In genomic region chr3:121295453-121295852, GRCh38 we compare ENCODE assay signal across 16 cellular contexts.
DNase-seq lines count a peak whose midpoint lies in the region; FAIRE-seq and TF ChIP-seq lines count a peak whose summit lies in the region.
"Had no signal": no experiment of that assay in that cellular context is flagged by ENCODE, and none has a peak within 500 bp of the region (broad histone marks: within the 10 kb centered on the region; RNA-seq: fewer than 3 reads in every experiment).

No MANE protein-coding gene starts in this region.

- no peaks in the 10 kb centered on the region for H3K27me3 ChIP-seq in endothelial cell of umbilical vein (ENCODE audit: control insufficient read depth in 2 of 2, insufficient read depth in 2 of 2, low read length in 2 of 2)
- no peaks in the 10 kb centered on the region for H3K27me3 ChIP-seq in skeletal muscle satellite cell (ENCODE audit: control insufficient read depth, insufficient read depth, low read length)

- H3K27ac ChIP-seq in endothelial cell of umbilical vein (ENCODE audit: insufficient read depth, low read depth, low read length), result peak overlapping the region; percentile 37
- H3K27ac ChIP-seq: C4-2B, GM23248 had no signal

- no peak for FAIRE-seq in endothelial cell of umbilical vein (lab: Jason Lieb, UNC)
- FAIRE-seq: A204.1, H54, HepG2 had no signal

- no TSS peak for BruUV-seq in endothelial cell of umbilical vein (replicated peaks; lab: Mats Ljungman, UMichigan)

- H3K36me3 ChIP-seq in endothelial cell of umbilical vein (ENCODE audit: control insufficient read depth in 2 of 2, extremely low read depth in 1 of 2, insufficient read depth in 2 of 2, low read length in 2 of 2) (no peaks in the 10 kb centered on the region), skeletal muscle satellite cell (ENCODE audit: insufficient read depth, low read length) (no peaks in the 10 kb centered on the region)
- H3K36me3 ChIP-seq: BE2C had no signal

- CTCF ChIA-PET in endothelial cell of umbilical vein (lab: Charles Lee), result no interaction called here

- H3K79me2 ChIP-seq in endothelial cell of umbilical vein (ENCODE audit: control insufficient read depth, insufficient read depth, low read length), result no peaks in the 10 kb centered on the region

- DNase-seq in ELR (ENCODE audit: low read depth) (peak; percentile 9), M059J (ENCODE audit: low read depth) (peak; percentile 10), endothelial cell of umbilical vein (ENCODE audit: low read depth, low spot score) (peak; percentile 34), GM03348 (ENCODE audit: low spot score) (no peak), NCI-H2171 treated with DMSO at 0.1 percent for 48 hours (lab: John Stamatoyannopoulos, UW) (no peak), DMS153 treated with DMSO at 0.1 percent for 48 hours (lab: John Stamatoyannopoulos, UW; ENCODE audit: unreplicated experiment) (no peak)
- DNase-seq: BE2C; CD4-positive, alpha-beta memory T cell; DMS79 treated with DMSO at 0.1 percent for 48 hours; GDM1; GM23248 had no signal

- no peaks in the 10 kb centered on the region for H4K20me1 ChIP-seq in endothelial cell of umbilical vein (replicated peaks; ENCODE audit: control insufficient read depth, extremely low read depth, insufficient read depth, low read length)

- H3K4me1 ChIP-seq in endothelial cell of umbilical vein (ENCODE audit: control insufficient read depth, extremely low read depth, insufficient read depth, low read length) (peaks cover 20% of the 10 kb centered on the region), skeletal muscle satellite cell (ENCODE audit: control insufficient read depth, insufficient read depth, low read length) (peaks cover 15% of the 10 kb centered on the region)
- H3K4me1 ChIP-seq: BE2C had no signal

- TF ChIP-seq CTCF in endothelial cell of umbilical vein (IDR thresholded peaks at IDR 0.05; ENCODE audit: extremely low read depth in 1 of 2, insufficient read depth in 1 of 2, low read depth in 1 of 2, low read length in 2 of 2), result no peak

- TF ChIP-seq POLR2A in endothelial cell of umbilical vein (IDR thresholded peaks at IDR 0.05; ENCODE audit: low read depth, low read length), result no peak

- H3K4me3 ChIP-seq in endothelial cell of umbilical vein (replicated peaks in 1 of 3; ENCODE audit: insufficient read depth in 1 of 3, low read depth in 1 of 3, low read length in 3 of 3), result no peak overlapping the region
- no peak overlapping the region for H3K4me3 ChIP-seq in skeletal muscle satellite cell (ENCODE audit: low read length)
- H3K4me3 ChIP-seq: GM23248 had no signal

- intact Hi-C loops in endothelial cell of umbilical vein (cut with micrococcal nuclease), result loop anchor here (10.0 kb wide), 1 partner anchor 621 kb away; no protein-coding TSS in a partner anchor

- H3K4me2 ChIP-seq in endothelial cell of umbilical vein (ENCODE audit: insufficient read depth, low read length) (peak overlapping the region; percentile 47), skeletal muscle satellite cell (ENCODE audit: low read length) (peak overlapping the region; percentile 55)

- no peaks in the 10 kb centered on the region for H3K9me3 ChIP-seq in endothelial cell of umbilical vein (replicated peaks; ENCODE audit: control insufficient read depth, insufficient read depth, low read length)
- no peaks in the 10 kb centered on the region for H3K9me3 ChIP-seq in skeletal muscle satellite cell (replicated peaks; ENCODE audit: low read length)
- H3K9me3 ChIP-seq: BE2C had no signal

- POLR2A ChIA-PET in endothelial cell of umbilical vein (lab: Charles Lee), result no interaction called here

- peak overlapping the region; percentile 16 for H3K9ac ChIP-seq in endothelial cell of umbilical vein (replicated peaks; ENCODE audit: extremely low read depth, insufficient read depth, low read length)
- no peak overlapping the region for H3K9ac ChIP-seq in skeletal muscle satellite cell (ENCODE audit: low read depth, low read length)
- H3K9ac ChIP-seq: GM23248 had no signal

- dilution Hi-C loops in endothelial cell of umbilical vein (cut with MboI; ENCODE audit: extremely low pct_ligation_motif_present, low sequenced_read_pairs), result no loop called here

- no peak overlapping the region for H2AFZ ChIP-seq in endothelial cell of umbilical vein (ENCODE audit: low read depth, low read length)
- H2AFZ ChIP-seq: GM23248 had no signal

- H3K9me1 ChIP-seq in endothelial cell of umbilical vein (replicated peaks; ENCODE audit: control insufficient read depth, extremely low read depth, insufficient read depth, low read length), result no peaks in the 10 kb centered on the region

TF ChIP-seq in endothelial cell of umbilical vein, 7 proteins besides CTCF, POLR2A, EP300 and RAD21:
- TF ChIP-seq MYC (IDR thresholded peaks at IDR 0.05; ENCODE audit: low read depth, low read length) (no peak), JUN (IDR thresholded peaks at IDR 0.05; ENCODE audit: borderline replicate concordance, insufficient read depth, insufficient read length, low read depth) (no peak), FOS (IDR thresholded peaks at IDR 0.05; ENCODE audit: borderline replicate concordance, insufficient read depth, low read length) (no peak), POLR2AphosphoS5 (IDR thresholded peaks at IDR 0.05; ENCODE audit: insufficient read depth, low read depth, low read length) (no peak), EZH2 (IDR thresholded peaks at IDR 0.05; ENCODE audit: borderline replicate concordance, low read depth, low read length, severe bottlenecking) (no peak), MAX (IDR thresholded peaks at IDR 0.05; ENCODE audit: insufficient read depth, insufficient read length) (no peak), GATA2 (IDR thresholded peaks at IDR 0.05; ENCODE audit: insufficient read depth, insufficient read length, low read depth, low read length) (no peak)

Comparison
In these comparisons a context has a peak if more than half of its experiments do, and no peak if none do; other contexts are left out.
1. DNase-seq: peak in ELR (single experiment), M059J (single experiment) and endothelial cell of umbilical vein (single experiment); none in GM03348 (single experiment), NCI-H2171 treated with DMSO at 0.1 percent for 48 hours (single experiment) and DMS153 treated with DMSO at 0.1 percent for 48 hours (single experiment).